Comparison of ENCODE assay signal across 18 cellular contexts in the genomic region with DNA sequence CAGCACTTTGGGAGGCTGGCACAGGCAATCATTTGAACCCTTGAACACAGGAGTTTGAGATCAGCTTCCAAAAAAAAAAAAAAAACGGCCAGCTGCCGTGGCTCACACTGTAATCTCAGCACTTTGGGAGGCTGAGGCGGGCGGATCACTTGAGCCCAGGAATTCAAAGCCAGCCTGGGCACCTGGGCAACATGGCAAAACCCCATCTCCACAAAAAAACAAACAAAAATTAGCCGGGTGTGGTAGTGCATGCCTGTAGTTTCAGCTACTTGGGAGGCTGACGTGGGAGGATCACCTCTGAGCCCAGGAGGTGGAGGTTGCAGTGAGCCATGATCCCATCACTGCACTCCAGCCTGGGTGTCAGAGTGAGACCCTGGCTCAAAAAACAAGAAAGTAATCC. TPM values are rescaled to one million over a fixed set of nuclear protein-coding genes. Genes with fewer than 3 reads are reported as not detected.
A peak's percentile ranks its signal among the peaks of the same experiment; 100 is the strongest.
DNase-seq lines count a peak whose midpoint lies in the region; ATAC-seq, FAIRE-seq and TF ChIP-seq lines count a peak whose summit lies in the region.
"Had no signal": no experiment of that assay in that cellular context is flagged by ENCODE, and none has a peak within 500 bp of the region (broad histone marks: within the 10 kb centered on the region; RNA-seq: fewer than 3 reads in every experiment).

No MANE protein-coding gene starts in this region.

- H3K27ac Mint-ChIP-seq in glutamatergic neuron (ENCODE audit: unreplicated experiment), result peak overlapping the region; percentile 62

- no peaks in the 10 kb centered on the region for H3K9me3 ChIP-seq in HepG2 (ENCODE audit: low read length)
- H3K9me3 ChIP-seq in right lobe of liver, result no peaks in the 10 kb centered on the region
- H3K9me3 ChIP-seq in MG63, result no peaks in the 10 kb centered on the region
- H3K9me3 ChIP-seq: suprapubic skin had no signal

- no peak overlapping the region for H2AFZ ChIP-seq in HepG2 (ENCODE audit: low read length)

- peaks cover 98% of the 10 kb centered on the region for H3K79me2 ChIP-seq in HepG2 (ENCODE audit: insufficient read depth, low read length)

- H3K36me3 ChIP-seq in HepG2 (replicated peaks in 1 of 2; ENCODE audit: control insufficient read depth in 1 of 2, insufficient read depth in 2 of 2, low read length in 2 of 2) (no peaks in the 10 kb centered on the region; a peak in 1 of 5 replicates), right lobe of liver (no peaks in the 10 kb centered on the region), MG63 (no peaks in the 10 kb centered on the region)
- H3K36me3 ChIP-seq: suprapubic skin had no signal

- ATAC-seq in HepG2 (no peak), right lobe of liver (no peak)
- ATAC-seq: K562 had no signal

- BruUV-seq in HepG2 (replicated peaks; lab: Mats Ljungman, UMichigan), result no TSS peak

- CTCF ChIA-PET in HepG2 (lab: Yijun Ruan, JAX; ENCODE audit: low intra/inter-chr PET ratio, low total read pairs), result no interaction called here

- no peak overlapping the region for H3K4me3 ChIP-seq in HepG2 (replicated peaks in 1 of 3; ENCODE audit: insufficient read depth in 1 of 3, low read depth in 2 of 3, low read length in 3 of 3)
- no peak overlapping the region for H3K4me3 ChIP-seq in right lobe of liver
- H3K4me3 ChIP-seq in MG63, result no peak overlapping the region
- H3K4me3 ChIP-seq: K562, suprapubic skin had no signal

- H3K27me3 Mint-ChIP-seq in glutamatergic neuron (ENCODE audit: unreplicated experiment), result peaks cover 2% of the 10 kb centered on the region

- H3K27ac ChIP-seq in HepG2 (ENCODE audit: extremely low read length, insufficient read depth, low read length) (no peak overlapping the region), right lobe of liver (no peak overlapping the region)
- H3K27ac ChIP-seq: HL-60, suprapubic skin had no signal

- WGBS in HepG2 (ENCODE audit: low lambda C conversion rate), result 88% methylated on average over 6 of the region's 6 CpGs
- WGBS in right lobe of liver (ENCODE audit: insufficient coverage, low coverage, low lambda C conversion rate, missing lambda C conversion rate), result 67% methylated on average over 5 of the region's 6 CpGs

- peaks cover 11% of the 10 kb centered on the region; the same call in 1 of the 2 replicates for H4K20me1 ChIP-seq in HepG2 (ENCODE audit: insufficient read depth, low read length)

- POLR2A ChIA-PET in HepG2 (lab: Yijun Ruan, JAX), result interaction anchor here (0.6 to 1.0 kb wide), 2 partner anchors 10 to 91 kb away, joined by 3 to 4 read pairs; no protein-coding TSS in a partner anchor

- H3K36me3 Mint-ChIP-seq in glutamatergic neuron (ENCODE audit: unreplicated experiment), result no peaks in the 10 kb centered on the region

- H3K4me1 Mint-ChIP-seq in glutamatergic neuron (ENCODE audit: low read depth, unreplicated experiment), result peaks cover 35% of the 10 kb centered on the region

- intact Hi-C loops in HepG2 (cut with micrococcal nuclease; ENCODE audit: unreplicated experiment) (no loop called here), right lobe of liver (cut with DNase I) (no loop called here)

- FAIRE-seq in HepG2 (lab: Jason Lieb, UNC), result no peak
- FAIRE-seq: K562 had no signal

- no peak for DNase-seq in HepG2 (ENCODE audit: low spot score)
- DNase-seq in right lobe of liver, result no peak
- DNase-seq in NCI-H524 (lab: John Stamatoyannopoulos, UW), result peak; percentile 48 to 60
- DNase-seq in glutamatergic neuron, result no peak
- DNase-seq in AG08395 (ENCODE audit: low spot score), result no peak
- DNase-seq in MG63, result no peak
- DNase-seq in stimulated activated CD4-positive, alpha-beta T cell treated with anti-CD3 and anti-CD28 coated beads, Interleukin-4, amount 100 ng/mL, for 4 hours, result no peak
- no peak for DNase-seq in A172 (ENCODE audit: low spot score)
- DNase-seq: activated CD4-positive, alpha-beta T cell treated with anti-CD3 and anti-CD28 coated beads for 48 hours; C1 segment of cervical spinal cord; DND-41; effector CD8-positive, alpha-beta T cell; midbrain; SHP77; stimulated activated CD4-positive, alpha-beta T cell treated with anti-CD3 and anti-CD28 coated beads, Interleukin-2, amount 100 ng/mL, for 48 hours had no signal

- H3K9ac ChIP-seq in HepG2 (ENCODE audit: insufficient read depth, low read depth, low read length), result no peak overlapping the region

- H3K9me3 Mint-ChIP-seq in glutamatergic neuron (ENCODE audit: unreplicated experiment), result no peaks in the 10 kb centered on the region

- H3K4me1 ChIP-seq in HepG2 (ENCODE audit: insufficient read depth, low read length) (peaks cover 70% of the 10 kb centered on the region), right lobe of liver (peaks cover 0 to 44% (median 8%) of the 10 kb centered on the region in 4 donors)

- no peak for TF ChIP-seq RAD21 in HepG2 (CRISPR knock-in tag; IDR thresholded peaks at IDR 0.05)

- TF ChIP-seq EP300 in HepG2 (IDR thresholded peaks at IDR 0.05; ENCODE audit: low read depth in 2 of 2, low read length in 2 of 2), result no peak
- no peak for TF ChIP-seq EP300 in HepG2 (CRISPR knock-in tag; IDR thresholded peaks at IDR 0.05; ENCODE audit: borderline replicate concordance)

- TF ChIP-seq CTCF in HepG2 (CRISPR knock-in tag; IDR thresholded peaks at IDR 0.05), result no peak
- TF ChIP-seq CTCF in right lobe of liver (IDR thresholded peaks at IDR 0.05), result no peak
- TF ChIP-seq CTCF in glutamatergic neuron (IDR thresholded peaks at IDR 0.05; ENCODE audit: partially characterized antibody, unreplicated experiment), result no peak

- no peak overlapping the region for H3K4me3 Mint-ChIP-seq in glutamatergic neuron (ENCODE audit: unreplicated experiment)

- TF ChIP-seq POLR2A in HepG2 (IDR thresholded peaks at IDR 0.05; ENCODE audit: insufficient read depth in 1 of 2, low read depth in 2 of 2, low read length in 2 of 2), result no peak
- TF ChIP-seq POLR2A in right lobe of liver (IDR thresholded peaks at IDR 0.05), result no peak

- H3K27me3 ChIP-seq in HepG2 (ENCODE audit: control insufficient read depth in 1 of 2, insufficient read depth in 2 of 2, low read length in 2 of 2) (no peaks in the 10 kb centered on the region), right lobe of liver (no peaks in the 10 kb centered on the region), MG63 (no peaks in the 10 kb centered on the region)
- H3K27me3 ChIP-seq: suprapubic skin had no signal

- in situ Hi-C loops in HepG2 (cut with HindIII; ENCODE audit: extremely low pct_ligation_motif_present, low pct_unique_long_range_greater_than_20kb), result no loop called here

- no peak overlapping the region for H3K4me2 ChIP-seq in HepG2 (ENCODE audit: low read depth, low read length)

TF ChIP-seq in HepG2, 621 proteins besides CTCF, POLR2A, EP300 and RAD21:
- TF ChIP-seq GABPA (IDR thresholded peaks at IDR 0.05; ENCODE audit: low read depth, low read length), result no peak
- no peak for TF ChIP-seq GABPA (CRISPR knock-in tag; IDR thresholded peaks at IDR 0.05; ENCODE audit: low read depth)
- TF ChIP-seq, protein P1, sequence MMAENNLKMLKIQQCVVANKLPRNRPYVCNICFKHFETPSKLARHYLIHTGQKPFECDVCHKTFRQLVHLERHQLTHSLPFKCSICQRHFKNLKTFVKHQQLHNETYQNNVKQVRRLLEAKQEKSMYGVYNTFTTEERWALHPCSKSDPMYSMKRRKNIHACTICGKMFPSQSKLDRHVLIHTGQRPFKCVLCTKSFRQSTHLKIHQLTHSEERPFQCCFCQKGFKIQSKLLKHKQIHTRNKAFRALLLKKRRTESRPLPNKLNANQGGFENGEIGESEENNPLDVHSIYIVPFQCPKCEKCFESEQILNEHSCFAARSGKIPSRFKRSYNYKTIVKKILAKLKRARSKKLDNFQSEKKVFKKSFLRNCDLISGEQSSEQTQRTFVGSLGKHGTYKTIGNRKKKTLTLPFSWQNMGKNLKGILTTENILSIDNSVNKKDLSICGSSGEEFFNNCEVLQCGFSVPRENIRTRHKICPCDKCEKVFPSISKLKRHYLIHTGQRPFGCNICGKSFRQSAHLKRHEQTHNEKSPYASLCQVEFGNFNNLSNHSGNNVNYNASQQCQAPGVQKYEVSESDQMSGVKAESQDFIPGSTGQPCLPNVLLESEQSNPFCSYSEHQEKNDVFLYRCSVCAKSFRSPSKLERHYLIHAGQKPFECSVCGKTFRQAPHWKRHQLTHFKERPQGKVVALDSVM (CRISPR knock-in tag; IDR thresholded peaks at IDR 0.05), result peak; percentile 72

RNA-seq across cellular contexts. Expression of a gene that starts 39.0 kb away (rescaled TPM):
- total RNA-seq in HepG2 (2016; rRNA removed; fragmentation: Illumina TruSeq; extraction: Trizol), result 92.3 and 95.7 TPM in 2 replicates
- total RNA-seq in HepG2 (2016; cell fraction: cytosol; rRNA removed; fragmentation: Illumina TruSeq; extraction: Trizol; ENCODE audit: low read depth), result 9.5 and 11.4 TPM in 2 replicates
- total RNA-seq in HepG2 (2016; cell fraction: insoluble cytoplasmic fraction; rRNA removed; fragmentation: Illumina TruSeq; extraction: Trizol), result 81.8 and 96.0 TPM in 2 replicates
- 34.4 and 43.9 TPM in 2 replicates for total RNA-seq in HepG2 (2016; cell fraction: membrane; rRNA removed; fragmentation: Illumina TruSeq; extraction: Trizol)
- total RNA-seq in HepG2 (2016; cell fraction: nucleus; rRNA removed; fragmentation: Illumina TruSeq; extraction: Trizol), result 44.5 and 52.3 TPM in 2 replicates
- 67.9 and 84.6 TPM in 2 replicates for polyA plus RNA-seq in HepG2 (2011; rRNA removed)
- 65.4 and 67.1 TPM in 2 replicates for polyA plus RNA-seq in HepG2 (2011; cell fraction: cytosol; rRNA removed)
- 28.7 and 29.6 TPM in 2 replicates for polyA plus RNA-seq in HepG2 (2011; cell fraction: nucleus; rRNA removed)
- 66.8 and 70.9 TPM in 2 replicates for polyA plus RNA-seq in HepG2 (2012)
- 13.1 and 18.8 TPM in 2 replicates for polyA plus RNA-seq in HepG2 (2016; cell fraction: cytosol; fragmentation: Illumina TruSeq; extraction: Trizol; ENCODE audit: low read depth)
- polyA plus RNA-seq in HepG2 (2016; cell fraction: insoluble cytoplasmic fraction; fragmentation: Illumina TruSeq; extraction: Trizol; ENCODE audit: low read depth), result 142 and 160 TPM in 2 replicates
- 28.8 and 38.8 TPM in 2 replicates for polyA plus RNA-seq in HepG2 (2016; cell fraction: membrane; fragmentation: Illumina TruSeq; extraction: Trizol; ENCODE audit: low read depth)
- polyA plus RNA-seq in HepG2 (2016; cell fraction: nucleus; fragmentation: Illumina TruSeq; extraction: Trizol; ENCODE audit: insufficient read depth, low read depth), result 76.0 and 89.2 TPM in 2 replicates
- polyA minus RNA-seq in HepG2 (2011; rRNA and poly(A)+ RNA removed; ENCODE audit: low replicate concordance), result 55.3 and 73.1 TPM in 2 replicates
- polyA minus RNA-seq in HepG2 (2011; cell fraction: cytosol; rRNA and poly(A)+ RNA removed), result 26.1 and 30.8 TPM in 2 replicates
- polyA minus RNA-seq in HepG2 (2011; cell fraction: nucleus; rRNA and poly(A)+ RNA removed), result 44.4 and 46.2 TPM in 2 replicates
- total RNA-seq in right lobe of liver, result 10 to 100 TPM; 42.4 to 70.5 (median 53.8) TPM
- total RNA-seq in glutamatergic neuron (ENCODE audit: unreplicated experiment), result 148 TPM
- total RNA-seq in MG63 (2014; rRNA removed; shearing (Covaris generic); ENCODE audit: low replicate concordance), result 110 and 134 TPM in 2 replicates
- total RNA-seq in A172 (2014; rRNA removed; shearing (Covaris generic)), result 116 and 123 TPM in 2 replicates

Comparison
In these comparisons a context has a peak if more than half of its experiments do, and no peak if none do; other contexts are left out.
1. DNase-seq: peak in NCI-H524 (2 of 2); none in HepG2 (single experiment), right lobe of liver (0 of 3), glutamatergic neuron (single experiment), AG08395 (single experiment), MG63 (single experiment), stimulated activated CD4-positive, alpha-beta T cell treated with anti-CD3 and anti-CD28 coated beads, Interleukin-4, amount 100 ng/mL, for 4 hours (0 of 2) and A172 (single experiment).